ENCODE assay signal across 28 cellular contexts in genomic region chr4:56532239-56532638, GRCh38. TPM values are rescaled to one million over a fixed set of nuclear protein-coding genes. Genes with fewer than 3 reads are reported as not detected.
"Had no signal": no experiment of that assay in that cellular context is flagged by ENCODE, and none has a peak within 500 bp of the region (broad histone marks: within the 10 kb centered on the region; RNA-seq: fewer than 3 reads in every experiment).

No MANE protein-coding gene starts in this region.

- ATAC-seq: effector memory CD8-positive, alpha-beta T cell; esophagus mucosa; foreskin keratinocyte; gastrocnemius medialis; gastroesophageal sphincter had no signal

- H2AFZ ChIP-seq: hepatocyte had no signal

- H3K4me1 ChIP-seq: colonic mucosa, foreskin keratinocyte had no signal

- H3K79me2 ChIP-seq: hepatocyte had no signal

- H3K4me2 ChIP-seq: hepatocyte had no signal

- H3K27ac ChIP-seq: colonic mucosa, coronary artery, dorsolateral prefrontal cortex, epithelial cell of prostate, esophagus muscularis mucosa, esophagus squamous epithelium, foreskin keratinocyte, gastrocnemius medialis, gastroesophageal sphincter, heart left ventricle, heart right ventricle, hepatocyte had no signal

- H3K4me3 ChIP-seq: colonic mucosa, coronary artery, esophagus muscularis mucosa, esophagus squamous epithelium, gastrocnemius medialis, gastroesophageal sphincter, heart left ventricle, heart right ventricle, hepatocyte had no signal

- H3K9me3 ChIP-seq: colonic mucosa, esophagus muscularis mucosa, esophagus squamous epithelium, gastrocnemius medialis, gastroesophageal sphincter, heart left ventricle, heart right ventricle had no signal

- FAIRE-seq: endometrium, endothelial cell of umbilical vein, frontal cortex had no signal

- H3K36me3 ChIP-seq: colonic mucosa, esophagus muscularis mucosa, esophagus squamous epithelium, gastrocnemius medialis, gastroesophageal sphincter, heart left ventricle, heart right ventricle had no signal

- DNase-seq: colonic mucosa; cortex of kidney; dermis blood vessel endothelial cell; dorsolateral prefrontal cortex; effector CD4-positive, alpha-beta T cell; effector CD8-positive, alpha-beta T cell; effector memory CD4-positive, alpha-beta T cell; effector memory CD8-positive, alpha-beta T cell; endodermal cell; esophagus squamous epithelium; foreskin fibroblast; foreskin keratinocyte; foreskin melanocyte; gastrocnemius medialis; glutamatergic neuron; head of caudate nucleus; heart left ventricle; heart right ventricle had no signal

RNA-seq across cellular contexts. Expression of gene ARL9, which starts 26.6 kb away (rescaled TPM):
- total RNA-seq: dermis blood vessel endothelial cell, glomerular endothelial cell, hepatocyte had no signal
